In the genomic region with DNA sequence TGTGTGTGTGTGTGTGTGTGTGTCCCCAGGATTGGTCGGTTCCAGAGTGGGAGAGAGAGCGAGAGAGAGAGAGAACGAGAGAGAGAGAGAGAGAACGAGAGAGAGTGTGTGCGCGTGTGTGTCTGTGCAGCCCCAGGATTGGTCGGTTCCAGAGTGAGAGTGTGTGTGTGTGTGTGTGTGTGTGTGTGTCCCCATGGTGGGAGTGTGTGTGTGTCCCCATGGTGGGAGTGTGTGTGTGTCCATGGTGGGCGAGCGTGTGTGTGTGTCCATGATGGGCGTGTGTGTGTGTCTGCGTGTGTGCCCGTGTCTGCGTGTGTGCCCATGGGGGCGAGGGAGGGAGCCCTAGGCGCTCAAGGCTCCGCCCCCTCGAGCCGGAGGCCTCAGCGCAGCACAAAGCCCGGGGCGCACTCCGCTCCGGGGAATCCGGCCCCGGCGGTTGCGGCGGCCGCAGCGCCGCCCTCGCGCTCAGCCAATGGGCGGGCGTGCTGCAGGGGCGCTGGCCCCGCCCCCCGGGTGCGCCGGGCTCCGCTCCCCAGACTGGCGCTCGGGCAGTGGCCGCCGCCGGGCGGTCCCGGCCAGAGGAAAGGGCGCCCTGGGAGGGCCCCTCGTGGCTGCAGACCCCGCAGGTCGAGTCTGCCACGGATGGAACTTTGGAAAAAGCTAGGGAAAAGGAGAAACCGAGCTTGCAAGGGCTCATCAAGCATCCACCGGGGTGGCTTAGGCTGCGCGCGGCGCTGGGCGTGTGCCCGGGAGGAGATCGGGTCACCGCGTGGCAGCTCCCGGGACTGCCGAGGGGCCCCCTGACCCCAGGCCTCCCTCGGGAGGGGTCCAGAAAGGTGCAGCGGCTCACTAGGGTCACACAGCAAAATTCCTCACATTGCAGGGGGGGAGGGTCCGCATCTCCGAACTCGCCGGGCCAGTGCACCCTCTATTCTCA, we compare ENCODE assay signal across 1 cellular context.
TF ChIP-seq lines count a peak whose summit lies in the region.

No MANE protein-coding gene starts in this region.

TF ChIP-seq in HEK293, 187 proteins besides CTCF, POLR2A, EP300 and RAD21 (continued from another document):
- no peak for TF ChIP-seq ZNF510 (tag by site-specific recombination; IDR thresholded peaks at IDR 0.05; ENCODE audit: insufficient replicate concordance)
- TF ChIP-seq IKZF3 (tag by site-specific recombination; IDR thresholded peaks at IDR 0.05): 0 out of 2 replicates have a peak, but pooled peaks have one; percentile 40
- peak; percentile 91 for TF ChIP-seq ZNF335 (tag by site-specific recombination; conservative IDR thresholded peaks at IDR 0.05)
- TF ChIP-seq, protein P1, sequence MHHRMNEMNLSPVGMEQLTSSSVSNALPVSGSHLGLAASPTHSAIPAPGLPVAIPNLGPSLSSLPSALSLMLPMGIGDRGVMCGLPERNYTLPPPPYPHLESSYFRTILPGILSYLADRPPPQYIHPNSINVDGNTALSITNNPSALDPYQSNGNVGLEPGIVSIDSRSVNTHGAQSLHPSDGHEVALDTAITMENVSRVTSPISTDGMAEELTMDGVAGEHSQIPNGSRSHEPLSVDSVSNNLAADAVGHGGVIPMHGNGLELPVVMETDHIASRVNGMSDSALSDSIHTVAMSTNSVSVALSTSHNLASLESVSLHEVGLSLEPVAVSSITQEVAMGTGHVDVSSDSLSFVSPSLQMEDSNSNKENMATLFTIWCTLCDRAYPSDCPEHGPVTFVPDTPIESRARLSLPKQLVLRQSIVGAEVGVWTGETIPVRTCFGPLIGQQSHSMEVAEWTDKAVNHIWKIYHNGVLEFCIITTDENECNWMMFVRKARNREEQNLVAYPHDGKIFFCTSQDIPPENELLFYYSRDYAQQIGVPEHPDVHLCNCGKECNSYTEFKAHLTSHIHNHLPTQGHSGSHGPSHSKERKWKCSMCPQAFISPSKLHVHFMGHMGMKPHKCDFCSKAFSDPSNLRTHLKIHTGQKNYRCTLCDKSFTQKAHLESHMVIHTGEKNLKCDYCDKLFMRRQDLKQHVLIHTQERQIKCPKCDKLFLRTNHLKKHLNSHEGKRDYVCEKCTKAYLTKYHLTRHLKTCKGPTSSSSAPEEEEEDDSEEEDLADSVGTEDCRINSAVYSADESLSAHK (tag by site-specific recombination; IDR thresholded peaks at IDR 0.05): peak; percentile 25; the same call in 1 of the 2 replicates
- no peak for TF ChIP-seq RBAK (tag by site-specific recombination; IDR thresholded peaks at IDR 0.05)
- 0 out of 2 replicates have a peak, but pooled peaks have one; percentile 27 for TF ChIP-seq WT1 (tag by site-specific recombination; IDR thresholded peaks at IDR 0.05)
- TF ChIP-seq ZNF366 (tag by site-specific recombination; conservative IDR thresholded peaks at IDR 0.05): peak; percentile 87
- TF ChIP-seq KLF10 (tag by site-specific recombination; IDR thresholded peaks at IDR 0.05): peak; percentile 93
- peak; percentile 99 for TF ChIP-seq HIC1 (tag by site-specific recombination; IDR thresholded peaks at IDR 0.05)
- no peak for TF ChIP-seq ZFP41 (tag by site-specific recombination; IDR thresholded peaks at IDR 0.05; ENCODE audit: borderline replicate concordance)
- TF ChIP-seq ZNF174 (tag by site-specific recombination; IDR thresholded peaks at IDR 0.05): no peak
- no peak for TF ChIP-seq ZNF423 (tag by site-specific recombination; IDR thresholded peaks at IDR 0.05)
- 0 out of 2 replicates have a peak, but pooled peaks have one; percentile 49 for TF ChIP-seq ZNF169 (tag by site-specific recombination; IDR thresholded peaks at IDR 0.05)
- TF ChIP-seq KLF9 (tag by site-specific recombination; IDR thresholded peaks at IDR 0.05; ENCODE audit: low read depth): peak; percentile 95
- TF ChIP-seq ZNF394 (tag by site-specific recombination; IDR thresholded peaks at IDR 0.05; ENCODE audit: borderline replicate concordance): no peak; the same call in 1 of the 2 replicates
- TF ChIP-seq ZNF211 (tag by site-specific recombination; IDR thresholded peaks at IDR 0.05; ENCODE audit: low read depth): no peak
- TF ChIP-seq, protein P2, sequence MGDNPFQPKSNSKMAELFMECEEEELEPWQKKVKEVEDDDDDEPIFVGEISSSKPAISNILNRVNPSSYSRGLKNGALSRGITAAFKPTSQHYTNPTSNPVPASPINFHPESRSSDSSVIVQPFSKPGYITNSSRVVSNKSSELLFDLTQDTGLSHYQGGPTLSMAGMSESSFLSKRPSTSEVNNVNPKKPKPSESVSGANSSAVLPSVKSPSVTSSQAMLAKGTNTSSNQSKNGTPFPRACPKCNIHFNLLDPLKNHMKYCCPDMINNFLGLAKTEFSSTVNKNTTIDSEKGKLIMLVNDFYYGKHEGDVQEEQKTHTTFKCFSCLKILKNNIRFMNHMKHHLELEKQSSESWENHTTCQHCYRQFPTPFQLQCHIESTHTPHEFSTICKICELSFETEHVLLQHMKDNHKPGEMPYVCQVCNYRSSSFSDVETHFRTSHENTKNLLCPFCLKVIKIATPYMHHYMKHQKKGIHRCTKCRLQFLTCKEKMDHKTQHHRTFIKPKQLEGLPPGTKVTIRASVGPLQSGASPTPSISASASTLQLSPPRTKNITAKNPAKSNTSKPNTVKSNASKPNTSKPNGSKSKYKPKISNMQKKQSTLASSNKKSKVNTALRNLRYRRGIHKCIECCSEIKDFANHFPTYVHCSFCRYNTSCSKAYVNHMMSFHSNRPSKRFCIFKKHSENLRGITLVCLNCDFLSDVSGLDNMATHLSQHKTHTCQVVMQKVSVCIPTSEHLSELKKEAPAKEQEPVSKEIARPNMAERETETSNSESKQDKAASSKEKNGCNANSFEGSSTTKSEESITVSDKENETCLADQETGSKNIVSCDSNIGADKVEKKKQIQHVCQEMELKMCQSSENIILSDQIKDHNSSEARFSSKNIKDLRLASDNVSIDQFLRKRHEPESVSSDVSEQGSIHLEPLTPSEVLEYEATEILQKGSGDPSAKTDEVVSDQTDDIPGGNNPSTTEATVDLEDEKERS (tag by site-specific recombination; IDR thresholded peaks at IDR 0.05): peak; percentile 64; the same call in 1 of the 2 replicates
- no peak for TF ChIP-seq HOXA7 (CRISPR knock-in tag; IDR thresholded peaks at IDR 0.05; ENCODE audit: borderline replicate concordance)
- TF ChIP-seq ZNF843 (tag by site-specific recombination; IDR thresholded peaks at IDR 0.05): peak; percentile 71
- no peak; the same call in 1 of the 2 replicates for TF ChIP-seq ZNF324 (tag by site-specific recombination; IDR thresholded peaks at IDR 0.05)
TF ChIP-seq in HEK293: peak in this region for 70.
